ENCODE assay signal across 30 cellular contexts in the genomic region with DNA sequence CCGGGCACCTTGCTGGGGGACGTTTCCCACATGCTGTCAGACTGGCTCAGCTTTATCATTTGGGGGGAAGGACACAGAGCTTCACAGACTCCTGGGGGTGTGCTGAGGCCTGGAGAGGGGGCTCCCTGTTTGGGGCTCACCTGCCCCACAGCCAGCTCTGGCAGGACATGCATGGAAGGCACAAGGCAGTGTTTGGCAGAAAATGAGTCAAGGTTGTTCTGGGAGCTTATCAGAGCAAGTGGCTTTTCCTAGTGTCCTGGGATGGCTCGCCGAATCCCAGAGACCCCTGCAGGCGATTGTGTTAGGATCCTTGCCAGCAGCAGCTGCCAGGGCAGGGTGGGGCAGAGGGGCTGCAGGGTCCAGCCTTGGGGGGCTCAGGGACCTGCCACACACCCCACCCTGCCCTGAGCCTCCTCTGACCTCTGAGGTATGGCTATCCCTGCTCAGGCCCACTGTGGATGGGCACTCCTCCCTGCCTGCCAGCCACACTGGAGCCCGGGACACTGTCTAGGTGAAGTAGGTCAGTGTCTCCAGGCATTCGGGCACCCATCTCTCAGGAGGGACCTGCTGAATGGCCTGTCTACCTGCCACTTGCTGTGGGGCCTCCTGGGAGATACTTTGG.
"Had no signal": no experiment of that assay in that cellular context is flagged by ENCODE, and none has a peak within 500 bp of the region (broad histone marks: within the 10 kb centered on the region; RNA-seq: fewer than 3 reads in every experiment).

No MANE protein-coding gene starts in this region.

- H3K36me3 ChIP-seq: gastrocnemius medialis, ovary, right lobe of liver, suprapubic skin, transverse colon, upper lobe of right lung, vagina had no signal

- H3K4me1 Mint-ChIP-seq: naive thymus-derived CD8-positive, alpha-beta T cell; stimulated activated naive CD8-positive, alpha-beta T cell treated with anti-CD3 and anti-CD28 coated beads, Interleukin-15, amount 100 ng/mL, for 72 hours had no signal

- H3K4me3 Mint-ChIP-seq: naive thymus-derived CD8-positive, alpha-beta T cell; nephron progenitor cell; stimulated activated naive CD8-positive, alpha-beta T cell treated with anti-CD3 and anti-CD28 coated beads, Interleukin-15, amount 100 ng/mL, for 72 hours had no signal

- H3K27ac ChIP-seq: dorsolateral prefrontal cortex, epithelial cell of prostate, gastrocnemius medialis, hepatocyte, ovary, psoas muscle, right lobe of liver, suprapubic skin, transverse colon, upper lobe of right lung, vagina had no signal

- H3K27me3 ChIP-seq: dorsolateral prefrontal cortex, gastrocnemius medialis, hepatocyte, ovary, right lobe of liver, transverse colon, upper lobe of right lung, vagina had no signal

- H3K79me2 ChIP-seq: hepatocyte had no signal

- H2AFZ ChIP-seq: hepatocyte had no signal

- H3K9me3 Mint-ChIP-seq: naive thymus-derived CD8-positive, alpha-beta T cell; nephron progenitor cell; stimulated activated naive CD8-positive, alpha-beta T cell treated with anti-CD3 and anti-CD28 coated beads, Interleukin-15, amount 100 ng/mL, for 72 hours had no signal

- H3K4me3 ChIP-seq: dorsolateral prefrontal cortex, gastrocnemius medialis, hepatocyte, ovary, psoas muscle, right lobe of liver, suprapubic skin, transverse colon, upper lobe of right lung, vagina had no signal

- H3K36me3 Mint-ChIP-seq: naive thymus-derived CD8-positive, alpha-beta T cell had no signal

- ATAC-seq: esophagus mucosa; gastrocnemius medialis; naive thymus-derived CD8-positive, alpha-beta T cell; psoas muscle; right lobe of liver; stimulated activated naive CD8-positive, alpha-beta T cell treated with anti-CD3 and anti-CD28 coated beads, Interleukin-15, amount 100 ng/mL, for 72 hours; upper lobe of right lung had no signal

- H3K4me1 ChIP-seq: gastrocnemius medialis, psoas muscle, right lobe of liver, transverse colon, upper lobe of right lung, vagina had no signal

- DNase-seq: cerebellar nuclear complex; effector CD4-positive, alpha-beta T cell; foreskin fibroblast; gastrocnemius medialis; head of caudate nucleus; kidney glomerular epithelial cell; mammary epithelial cell; naive thymus-derived CD8-positive, alpha-beta T cell; nephron progenitor cell; occipital lobe; ovary; small intestine; stimulated activated CD4-positive, alpha-beta T cell treated with anti-CD3 and anti-CD28 coated beads, Interleukin-12 subunit alpha, Interleukin-12 subunit beta, amount 100 ng/mL, for 4 hours; stimulated activated CD4-positive, alpha-beta T cell treated with anti-CD3 and anti-CD28 coated beads, Interleukin-1b, Interleukin-23, amount 100 ng/mL, for 48 hours; stimulated activated CD4-positive, alpha-beta T cell treated with anti-CD3 and anti-CD28 coated beads, Interleukin-4, amount 100 ng/mL, for 1 hour; stimulated activated CD8-positive, alpha-beta memory T cell treated with anti-CD3 and anti-CD28 coated beads, Interleukin-4, amount 100 ng/mL, for 48 hours; stimulated activated naive CD4-positive, alpha-beta T cell; stimulated activated naive CD8-positive, alpha-beta T cell treated with anti-CD3 and anti-CD28 coated beads, Interleukin-15, amount 100 ng/mL, for 72 hours; transverse colon; upper lobe of right lung had no signal

- H3K4me2 ChIP-seq: hepatocyte had no signal

- H3K9me3 ChIP-seq: gastrocnemius medialis, ovary, psoas muscle, right lobe of liver, suprapubic skin, transverse colon, upper lobe of right lung, vagina had no signal

- FAIRE-seq: colon, islet of Langerhans, small intestine had no signal

- H3K27ac Mint-ChIP-seq: naive thymus-derived CD8-positive, alpha-beta T cell; stimulated activated naive CD8-positive, alpha-beta T cell treated with anti-CD3 and anti-CD28 coated beads, Interleukin-15, amount 100 ng/mL, for 72 hours had no signal
